Comparison of ENCODE assay signal across 1 cellular context in genomic region chr2:113895819-113896563, GRCh38.
A peak's percentile ranks its signal among the peaks of the same experiment; 100 is the strongest.
TF ChIP-seq lines count a peak whose summit lies in the region.

No MANE protein-coding gene starts in this region.

TF ChIP-seq in K562, 482 proteins besides CTCF, POLR2A, EP300 and RAD21 (continued from another document):
- TF ChIP-seq, protein P1, sequence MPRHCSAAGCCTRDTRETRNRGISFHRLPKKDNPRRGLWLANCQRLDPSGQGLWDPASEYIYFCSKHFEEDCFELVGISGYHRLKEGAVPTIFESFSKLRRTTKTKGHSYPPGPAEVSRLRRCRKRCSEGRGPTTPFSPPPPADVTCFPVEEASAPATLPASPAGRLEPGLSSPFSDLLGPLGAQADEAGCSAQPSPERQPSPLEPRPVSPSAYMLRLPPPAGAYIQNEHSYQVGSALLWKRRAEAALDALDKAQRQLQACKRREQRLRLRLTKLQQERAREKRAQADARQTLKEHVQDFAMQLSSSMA (CRISPR knock-in tag; IDR thresholded peaks at IDR 0.05) = no peak
- TF ChIP-seq ZNF263 (CRISPR knock-in tag; IDR thresholded peaks at IDR 0.05; ENCODE audit: borderline replicate concordance) (no peak), OTX1 (CRISPR knock-in tag; IDR thresholded peaks at IDR 0.05) (no peak), NRF1 (conservative IDR thresholded peaks at IDR 0.05 in 1 of 2, IDR thresholded peaks at IDR 0.05 in 1 of 2) (no peak), ARID1B (IDR thresholded peaks at IDR 0.05) (peak; percentile 26; the same call in 1 of the 2 replicates), TSC22D4 (tag; IDR thresholded peaks at IDR 0.05) (no peak), RAD51 (IDR thresholded peaks at IDR 0.05; ENCODE audit: borderline replicate concordance, low read depth) (no peak), DPF2 (IDR thresholded peaks at IDR 0.05) (peak; percentile 53; the same call in 1 of the 2 replicates), ZBTB12 (CRISPR knock-in tag; IDR thresholded peaks at IDR 0.05) (no peak), ZBTB40 (IDR thresholded peaks at IDR 0.05) (no peak), ZBTB40 (CRISPR knock-in tag; IDR thresholded peaks at IDR 0.05) (no peak), FOXA1 (IDR thresholded peaks at IDR 0.05; ENCODE audit: borderline replicate concordance) (no peak), CREM (IDR thresholded peaks at IDR 0.05; ENCODE audit: low read depth) (no peak), KDM4B (IDR thresholded peaks at IDR 0.05; ENCODE audit: borderline replicate concordance in 2 of 2, low read depth in 1 of 2) (no peak), HIVEP1 (CRISPR knock-in tag; IDR thresholded peaks at IDR 0.05) (no peak), MEF2A (IDR thresholded peaks at IDR 0.05; ENCODE audit: control insufficient read depth, low read depth, low read length) (no peak), AFF1 (IDR thresholded peaks at IDR 0.05; ENCODE audit: low read depth in 1 of 2, partially characterized antibody in 2 of 2) (no peak), TEAD1 (CRISPR knock-in tag; IDR thresholded peaks at IDR 0.05) (no peak)
